Comparison of ENCODE assay signal across 9 cellular contexts in the genomic region with DNA sequence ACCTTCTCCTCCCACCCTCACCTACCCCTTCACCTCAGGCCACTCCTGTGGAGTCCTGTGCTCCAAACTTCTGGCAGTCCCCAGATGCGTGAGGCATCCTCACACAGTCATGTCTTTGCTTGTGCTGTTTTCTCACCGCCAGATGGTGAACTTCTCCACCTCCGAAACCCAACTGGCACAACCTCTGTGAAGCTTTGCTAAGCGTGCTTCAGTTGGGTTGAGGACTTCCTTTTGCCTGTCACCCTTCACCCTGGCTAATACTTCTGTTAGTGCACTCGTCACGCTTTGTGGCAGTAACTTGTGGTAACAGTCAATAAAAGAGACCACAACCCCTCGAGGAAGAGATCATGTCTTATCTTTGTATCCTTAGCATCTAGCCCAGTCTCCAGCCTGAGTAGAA. TPM values are rescaled to one million over a fixed set of nuclear protein-coding genes. Genes with fewer than 3 reads are reported as not detected.
DNase-seq lines count a peak whose midpoint lies in the region; ATAC-seq, FAIRE-seq and TF ChIP-seq lines count a peak whose summit lies in the region.
"Had no signal": no experiment of that assay in that cellular context is flagged by ENCODE, and none has a peak within 500 bp of the region (broad histone marks: within the 10 kb centered on the region; RNA-seq: fewer than 3 reads in every experiment).

No MANE protein-coding gene starts in this region.

- peak overlapping the region; percentile 92 for H3K27ac ChIP-seq in BLaER1
- H3K27ac ChIP-seq: lower lobe of right lung had no signal

- intact Hi-C loops in Calu3 (cut with micrococcal nuclease; ENCODE audit: unreplicated experiment) = no loop called here

- peak overlapping the region; percentile 96 for H3K4me2 ChIP-seq in BLaER1

- no peaks in the 10 kb centered on the region for H4K20me1 ChIP-seq in BLaER1

- no TSS peak for BruUV-seq in Calu3 (replicated peaks; lab: Mats Ljungman, UMichigan)

- peak overlapping the region; percentile 68 for H3K27ac Mint-ChIP-seq in activated T-cell treated with anti-CD3 and anti-CD28 coated beads, Interleukin-2, amount 50 U/mL, for 24 hours
- H3K27ac Mint-ChIP-seq in stimulated activated effector memory CD8-positive, alpha-beta T cell treated with anti-CD3 and anti-CD28 coated beads, Interleukin-12 subunit alpha, Interleukin-12 subunit beta, amount 100 ng/mL, for 72 hours = no peak overlapping the region
- no peak overlapping the region for H3K27ac Mint-ChIP-seq in Calu3 (ENCODE audit: unreplicated experiment)

- FAIRE-seq in RCC 7860 (lab: Jason Lieb, UNC) = no peak

- H3K27me3 Mint-ChIP-seq in activated T-cell treated with anti-CD3 and anti-CD28 coated beads, Interleukin-2, amount 50 U/mL, for 24 hours = no peaks in the 10 kb centered on the region
- H3K27me3 Mint-ChIP-seq in Calu3 (ENCODE audit: unreplicated experiment) = no peaks in the 10 kb centered on the region

- peak; percentile 48 for ATAC-seq in GM21447 (IDR thresholded peaks at IDR 0.05; ENCODE audit: unreplicated experiment)
- peak; percentile 57 for ATAC-seq in stimulated activated effector memory CD8-positive, alpha-beta T cell treated with anti-CD3 and anti-CD28 coated beads, Interleukin-12 subunit alpha, Interleukin-12 subunit beta, amount 100 ng/mL, for 72 hours

- no peaks in the 10 kb centered on the region for H3K36me3 Mint-ChIP-seq in activated T-cell treated with anti-CD3 and anti-CD28 coated beads, Interleukin-2, amount 50 U/mL, for 24 hours (ENCODE audit: low read depth)
- no peaks in the 10 kb centered on the region for H3K36me3 Mint-ChIP-seq in stimulated activated effector memory CD8-positive, alpha-beta T cell treated with anti-CD3 and anti-CD28 coated beads, Interleukin-12 subunit alpha, Interleukin-12 subunit beta, amount 100 ng/mL, for 72 hours
- H3K36me3 Mint-ChIP-seq in Calu3 (ENCODE audit: insufficient read depth, unreplicated experiment) = no peaks in the 10 kb centered on the region

- H3K4me3 Mint-ChIP-seq in activated T-cell treated with anti-CD3 and anti-CD28 coated beads, Interleukin-2, amount 50 U/mL, for 24 hours = no peak overlapping the region
- H3K4me3 Mint-ChIP-seq in stimulated activated effector memory CD8-positive, alpha-beta T cell treated with anti-CD3 and anti-CD28 coated beads, Interleukin-12 subunit alpha, Interleukin-12 subunit beta, amount 100 ng/mL, for 72 hours = no peak overlapping the region
- no peak overlapping the region for H3K4me3 Mint-ChIP-seq in Calu3 (ENCODE audit: low read depth, unreplicated experiment)

- DNase-seq in NCI-H1694 (lab: John Stamatoyannopoulos, UW) (peak; percentile 57), RCC 7860 (ENCODE audit: low spot score) (no peak), NCI-H1105 (lab: John Stamatoyannopoulos, UW) (no peak), Calu3 (no peak)
- peak; percentile 42 for DNase-seq in activated T-cell treated with anti-CD3 and anti-CD28 coated beads, Interleukin-2, amount 50 U/mL, for 24 hours
- peak in 1 of 2 donors; percentile 53 for DNase-seq in stimulated activated effector memory CD8-positive, alpha-beta T cell treated with anti-CD3 and anti-CD28 coated beads, Interleukin-12 subunit alpha, Interleukin-12 subunit beta, amount 100 ng/mL, for 72 hours (ENCODE audit: low spot score in 2 of 2)
- DNase-seq: lower lobe of right lung had no signal

- H3K4me1 ChIP-seq in BLaER1 = peaks cover 72% of the 10 kb centered on the region
- H3K4me1 ChIP-seq: lower lobe of right lung had no signal

- TF ChIP-seq CTCF in Calu3 (IDR thresholded peaks at IDR 0.05; ENCODE audit: unreplicated experiment) = no peak

- peak overlapping the region; percentile 76 for H3K9ac ChIP-seq in BLaER1

- peaks cover 33% of the 10 kb centered on the region for H3K4me1 Mint-ChIP-seq in activated T-cell treated with anti-CD3 and anti-CD28 coated beads, Interleukin-2, amount 50 U/mL, for 24 hours (ENCODE audit: low read depth)
- H3K4me1 Mint-ChIP-seq in stimulated activated effector memory CD8-positive, alpha-beta T cell treated with anti-CD3 and anti-CD28 coated beads, Interleukin-12 subunit alpha, Interleukin-12 subunit beta, amount 100 ng/mL, for 72 hours = peaks cover 12% of the 10 kb centered on the region
- peaks cover 14% of the 10 kb centered on the region for H3K4me1 Mint-ChIP-seq in Calu3 (ENCODE audit: low read depth, unreplicated experiment)

- no peaks in the 10 kb centered on the region for H3K27me3 ChIP-seq in BLaER1

- no peaks in the 10 kb centered on the region for H3K36me3 ChIP-seq in BLaER1
- H3K36me3 ChIP-seq: lower lobe of right lung had no signal

- H3K9me3 ChIP-seq in BLaER1 = no peaks in the 10 kb centered on the region
- H3K9me3 ChIP-seq: lower lobe of right lung had no signal

- CTCF ChIA-PET in Calu3 (lab: Charles Lee) = no interaction called here

- peak overlapping the region; percentile 62 for H3K4me3 ChIP-seq in BLaER1
- H3K4me3 ChIP-seq: lower lobe of right lung had no signal

- no peaks in the 10 kb centered on the region for H3K9me3 Mint-ChIP-seq in activated T-cell treated with anti-CD3 and anti-CD28 coated beads, Interleukin-2, amount 50 U/mL, for 24 hours
- H3K9me3 Mint-ChIP-seq in stimulated activated effector memory CD8-positive, alpha-beta T cell treated with anti-CD3 and anti-CD28 coated beads, Interleukin-12 subunit alpha, Interleukin-12 subunit beta, amount 100 ng/mL, for 72 hours = no peaks in the 10 kb centered on the region
- H3K9me3 Mint-ChIP-seq in Calu3 (ENCODE audit: low read depth, unreplicated experiment) = no peaks in the 10 kb centered on the region

RNA-seq across cellular contexts. Expression of a gene that starts 42.0 kb away (rescaled TPM):
- total RNA-seq in Calu3 (2022) = 0.17 and 0.27 TPM in 2 replicates

RNA-seq across cellular contexts. Expression of a gene that starts 56.5 kb away (rescaled TPM):
- total RNA-seq in Calu3 (2022) = not detected in 2 replicates
- total RNA-seq: lower lobe of right lung had no signal

Comparison
In these comparisons a context has a peak if more than half of its experiments do, and no peak if none do; other contexts are left out.
1. DNase-seq: peak in NCI-H1694 (single experiment) and activated T-cell treated with anti-CD3 and anti-CD28 coated beads, Interleukin-2, amount 50 U/mL, for 24 hours (single experiment); none in RCC 7860 (single experiment), NCI-H1105 (single experiment) and Calu3 (single experiment).